ENCODE assay signal across 8 cellular contexts in genomic region chr7:152436279-152437147, GRCh38. TPM values are rescaled to one million over a fixed set of nuclear protein-coding genes. Genes with fewer than 3 reads are reported as not detected.
DNase-seq lines count a peak whose midpoint lies in the region; FAIRE-seq and TF ChIP-seq lines count a peak whose summit lies in the region.

No MANE protein-coding gene starts in this region.

- no peaks in the 10 kb centered on the region for H3K79me1 ChIP-seq in neuronal stem cell (ENCODE audit: low read depth, low read length)

- H2BK15ac ChIP-seq in neuronal stem cell (ENCODE audit: low read length) = no peak overlapping the region

- peak overlapping the region; percentile 83 for H3K18ac ChIP-seq in neuronal stem cell (ENCODE audit: low read length)

- DNase-seq in ELR (ENCODE audit: low read depth) (peak; percentile 91), H54 (ENCODE audit: insufficient read length, low spot score) (peak; percentile 88), M059J (ENCODE audit: low read depth) (peak; percentile 87), SJCRH30 (peak; percentile 93 to 95), frontal cortex (ENCODE audit: low spot score in 2 of 2) (peak; percentile 95 to 98), neuronal stem cell (ENCODE audit: low spot score) (peak; percentile 91)
- peak; percentile 88 for DNase-seq in activated naive CD4-positive, alpha-beta T cell treated with Interleukin-2 at 50 U/mL for 16 hours

- peak; percentile 61 for TF ChIP-seq POLR2A in H54 (IDR thresholded peaks at IDR 0.05; ENCODE audit: low read depth, low read length)

- H3K4ac ChIP-seq in neuronal stem cell (ENCODE audit: low read length) = no peak overlapping the region

- no peak for FAIRE-seq in H54 (lab: Jason Lieb, UNC)
- FAIRE-seq in frontal cortex (lab: Jason Lieb, UNC) = no peak

- no peak overlapping the region for H2BK5ac ChIP-seq in neuronal stem cell (ENCODE audit: low read length)

- peak overlapping the region; percentile 73 for H3K23ac ChIP-seq in neuronal stem cell (ENCODE audit: low read depth, low read length, poor library complexity)

- H2AK5ac ChIP-seq in neuronal stem cell (ENCODE audit: low read depth, low read length) = no peak overlapping the region

- H3K27me3 ChIP-seq in SJCRH30 = no peaks in the 10 kb centered on the region
- H3K27me3 ChIP-seq in neuronal stem cell (ENCODE audit: control insufficient read depth in 3 of 3, insufficient read depth in 3 of 3, low read depth in 1 of 3, low read length in 3 of 3) = no peaks in the 10 kb centered on the region
- H3K27me3 ChIP-seq in subcutaneous abdominal adipose tissue (ENCODE audit: control insufficient read depth in 5 of 5, insufficient read depth in 4 of 5, low read length in 5 of 5) = no peaks in the 10 kb centered on the region

- WGBS in neuronal stem cell (ENCODE audit: extremely low coverage in 2 of 2, insufficient read length in 2 of 2, insufficient replicate concordance in 1 of 2), 2 donors = no CpG with 5 or more reads among the region's 118 CpGs

- H3K9ac ChIP-seq in neuronal stem cell (ENCODE audit: low read depth, low read length, poor library complexity) = peak overlapping the region; percentile 77
- H3K9ac ChIP-seq in subcutaneous abdominal adipose tissue (ENCODE audit: low read length in 5 of 5) = peak overlapping the region; percentile 50 to 79 (median 77)

- peak overlapping the region; percentile 94 for H2AFZ ChIP-seq in neuronal stem cell (ENCODE audit: low read length)

- H4K8ac ChIP-seq in neuronal stem cell (ENCODE audit: low read depth, low read length) = no peak overlapping the region

- peak overlapping the region; percentile 80 for H3K27ac ChIP-seq in SJCRH30
- peak overlapping the region; percentile 90 for H3K27ac ChIP-seq in neuronal stem cell (replicated peaks; ENCODE audit: low read length)
- H3K27ac ChIP-seq in subcutaneous abdominal adipose tissue (ENCODE audit: low read depth, low read length) = peak overlapping the region; percentile 79

- no peaks in the 10 kb centered on the region for H3K36me3 ChIP-seq in SJCRH30
- H3K36me3 ChIP-seq in neuronal stem cell (replicated peaks in 1 of 2; ENCODE audit: control insufficient read depth in 2 of 2, insufficient read depth in 2 of 2, low read length in 2 of 2) = no peaks in the 10 kb centered on the region
- no peaks in the 10 kb centered on the region for H3K36me3 ChIP-seq in subcutaneous abdominal adipose tissue (ENCODE audit: control insufficient read depth in 5 of 5, insufficient read depth in 5 of 5, low read length in 5 of 5)

- no peak overlapping the region for H4K91ac ChIP-seq in neuronal stem cell (ENCODE audit: low read depth, low read length, poor library complexity)

- peak overlapping the region; percentile 33 for H3K4me2 ChIP-seq in neuronal stem cell (ENCODE audit: insufficient read depth, low read length, poor library complexity, severe bottlenecking)

- H3K4me3 ChIP-seq in SJCRH30 (peak overlapping the region; percentile 82), neuronal stem cell (ENCODE audit: low read length in 2 of 2) (peak overlapping the region; percentile 65 to 88), subcutaneous abdominal adipose tissue (ENCODE audit: low read depth in 1 of 5, low read length in 5 of 5) (peak overlapping the region; percentile 59 to 77 (median 71))

- no peak overlapping the region for H2BK12ac ChIP-seq in neuronal stem cell (ENCODE audit: low read length)

- peaks cover 7% of the 10 kb centered on the region; the same call in 1 of the 2 replicates for H3K4me1 ChIP-seq in SJCRH30
- peaks cover 0 to 4% of the 10 kb centered on the region in 2 donors for H3K4me1 ChIP-seq in neuronal stem cell (ENCODE audit: control insufficient read depth in 2 of 2, insufficient read depth in 1 of 2, low read depth in 1 of 2, low read length in 2 of 2)
- H3K4me1 ChIP-seq in subcutaneous abdominal adipose tissue (ENCODE audit: control insufficient read depth in 5 of 5, insufficient read depth in 5 of 5, low read length in 5 of 5) = peaks cover 0 to 16% (median 11%) of the 10 kb centered on the region in 5 donors

- H3K14ac ChIP-seq in neuronal stem cell (ENCODE audit: low read length) = no peak overlapping the region

- H2BK120ac ChIP-seq in neuronal stem cell (ENCODE audit: low read depth, low read length) = no peak overlapping the region

- H3K9me3 ChIP-seq in SJCRH30 (replicated peaks) (no peaks in the 10 kb centered on the region), neuronal stem cell (replicated peaks in 1 of 2; ENCODE audit: control insufficient read depth in 2 of 2, insufficient read depth in 1 of 2, low read depth in 1 of 2, low read length in 2 of 2) (no peaks in the 10 kb centered on the region), subcutaneous abdominal adipose tissue (ENCODE audit: control insufficient read depth in 5 of 5, low read length in 5 of 5) (no peaks in the 10 kb centered on the region)

RNA-seq across cellular contexts. Expression of gene KMT2C, which starts 0.7 kb away (rescaled TPM):
- 9.7 and 18.9 TPM in 2 replicates for total RNA-seq in M059J (2014; rRNA removed; shearing (Covaris generic))
- 33.2 and 35.1 TPM in 2 replicates for total RNA-seq in SJCRH30 (2014; rRNA removed; shearing (Covaris generic))
- total RNA-seq in frontal cortex = 55.0 TPM
- 6.7 TPM for polyA plus RNA-seq in neuronal stem cell (2013, experiment 1 of 2)
- polyA plus RNA-seq in neuronal stem cell (2013, experiment 2 of 2) = 7.8 TPM

Comparison
In these comparisons a context has a peak if more than half of its experiments do, and no peak if none do; other contexts are left out.
1. Peak in every context shown above with its lines: DNase-seq, H3K4me3 ChIP-seq and H3K27ac ChIP-seq.